Comparison of ENCODE assay signal across 10 cellular contexts in the genomic region with DNA sequence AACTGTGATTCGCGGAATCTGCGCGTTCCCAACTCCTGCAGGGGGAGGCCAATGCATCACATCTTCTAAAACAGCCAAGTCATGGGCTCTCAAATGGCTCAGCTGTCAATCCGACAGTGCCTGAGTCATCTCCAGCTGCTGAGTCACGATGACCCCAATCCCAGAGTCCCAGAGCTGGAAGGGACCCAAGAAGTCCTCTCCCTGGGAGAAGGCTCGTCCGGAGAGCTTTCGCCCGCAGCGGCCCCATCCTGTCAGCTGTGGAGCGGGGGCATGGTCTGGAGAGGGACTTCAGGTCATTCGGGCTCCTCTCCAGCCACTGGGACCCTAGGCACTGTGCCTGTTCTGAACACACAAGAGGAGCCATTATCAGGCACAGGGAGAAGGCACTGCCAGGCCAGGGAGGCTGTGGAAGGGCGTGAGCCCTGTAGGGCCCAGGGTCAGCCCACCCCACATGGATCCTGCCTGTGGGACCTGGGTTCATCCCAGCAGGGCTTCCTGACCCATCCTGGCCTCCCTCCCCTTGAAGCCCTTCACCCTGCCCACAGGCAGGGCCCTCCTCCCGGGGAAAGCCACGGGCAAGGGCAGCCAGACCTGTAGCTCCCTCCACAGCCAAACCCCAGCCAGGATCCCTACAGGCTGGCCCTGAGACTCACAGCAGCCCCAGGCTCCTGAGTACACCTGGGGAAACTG. TPM values are rescaled to one million over a fixed set of nuclear protein-coding genes. Genes with fewer than 3 reads are reported as not detected.
DNase-seq lines count a peak whose midpoint lies in the region; ATAC-seq, FAIRE-seq and TF ChIP-seq lines count a peak whose summit lies in the region.
"Had no signal": no experiment of that assay in that cellular context is flagged by ENCODE, and none has a peak within 500 bp of the region (broad histone marks: within the 10 kb centered on the region; RNA-seq: fewer than 3 reads in every experiment).

No MANE protein-coding gene starts in this region.

- no peak overlapping the region for H3K4me3 Mint-ChIP-seq in progenitor cell of endocrine pancreas (ENCODE audit: low read depth)
- H3K4me3 Mint-ChIP-seq: activated naive CD8-positive, alpha-beta T cell treated with anti-CD3 and anti-CD28 coated beads, Interleukin-2, amount 10 ng/mL, durations not matched to agents 7 days and 5 days had no signal

- FAIRE-seq in urothelium cell line (lab: Jason Lieb, UNC) = no peak
- FAIRE-seq: A204.1 had no signal

- no peaks in the 10 kb centered on the region for H3K36me3 Mint-ChIP-seq in progenitor cell of endocrine pancreas (ENCODE audit: insufficient read depth)
- H3K36me3 Mint-ChIP-seq: activated naive CD8-positive, alpha-beta T cell treated with anti-CD3 and anti-CD28 coated beads, Interleukin-2, amount 10 ng/mL, durations not matched to agents 7 days and 5 days had no signal

- TF ChIP-seq CTCF in progenitor cell of endocrine pancreas (IDR thresholded peaks at IDR 0.05; ENCODE audit: unreplicated experiment) = no peak

- peak; percentile 34 for DNase-seq in DMS53 (lab: John Stamatoyannopoulos, UW)
- DNase-seq in DMS53 treated with DMSO at 0.1 percent for 48 hours (lab: John Stamatoyannopoulos, UW; ENCODE audit: unreplicated experiment) = no peak
- peak; percentile 12 for DNase-seq in cerebellum (ENCODE audit: low spot score)
- DNase-seq in kidney glomerular epithelial cell (lab: John Stamatoyannopoulos, UW) = peak; percentile 26
- DNase-seq in urothelium cell line (ENCODE audit: low spot score) = peak; percentile 90
- DNase-seq in progenitor cell of endocrine pancreas (ENCODE audit: low spot score, unreplicated experiment) = no peak
- DNase-seq in NCI-H446 (lab: John Stamatoyannopoulos, UW) = no peak
- DNase-seq: activated naive CD8-positive, alpha-beta T cell treated with anti-CD3 and anti-CD28 coated beads, Interleukin-2, amount 10 ng/mL, durations not matched to agents 7 days and 5 days had no signal

- peaks cover 10% of the 10 kb centered on the region for H3K27me3 Mint-ChIP-seq in progenitor cell of endocrine pancreas

- H3K27ac Mint-ChIP-seq in progenitor cell of endocrine pancreas = no peak overlapping the region

- H3K4me1 Mint-ChIP-seq in progenitor cell of endocrine pancreas (ENCODE audit: low read depth) = no peaks in the 10 kb centered on the region

- no peak for ATAC-seq in GM18511 (IDR thresholded peaks at IDR 0.05; ENCODE audit: unreplicated experiment)

- H3K9me3 Mint-ChIP-seq in progenitor cell of endocrine pancreas (ENCODE audit: low read depth) = no peaks in the 10 kb centered on the region
- H3K9me3 Mint-ChIP-seq: activated naive CD8-positive, alpha-beta T cell treated with anti-CD3 and anti-CD28 coated beads, Interleukin-2, amount 10 ng/mL, durations not matched to agents 7 days and 5 days had no signal

RNA-seq across cellular contexts. Expression of gene GPC1, which starts 47.6 kb away (rescaled TPM):
- 70.1 TPM for total RNA-seq in cerebellum
- total RNA-seq in progenitor cell of endocrine pancreas = 88.5 and 91.4 TPM in 2 replicates

Comparison
In these comparisons a context has a peak if more than half of its experiments do, and no peak if none do; other contexts are left out.
1. DNase-seq: peak in DMS53 (single experiment), cerebellum (single experiment), kidney glomerular epithelial cell (single experiment) and urothelium cell line (single experiment); none in DMS53 treated with DMSO at 0.1 percent for 48 hours (single experiment), progenitor cell of endocrine pancreas (single experiment) and NCI-H446 (0 of 2).